ENCODE assay signal across 1 cellular context in the genomic region with DNA sequence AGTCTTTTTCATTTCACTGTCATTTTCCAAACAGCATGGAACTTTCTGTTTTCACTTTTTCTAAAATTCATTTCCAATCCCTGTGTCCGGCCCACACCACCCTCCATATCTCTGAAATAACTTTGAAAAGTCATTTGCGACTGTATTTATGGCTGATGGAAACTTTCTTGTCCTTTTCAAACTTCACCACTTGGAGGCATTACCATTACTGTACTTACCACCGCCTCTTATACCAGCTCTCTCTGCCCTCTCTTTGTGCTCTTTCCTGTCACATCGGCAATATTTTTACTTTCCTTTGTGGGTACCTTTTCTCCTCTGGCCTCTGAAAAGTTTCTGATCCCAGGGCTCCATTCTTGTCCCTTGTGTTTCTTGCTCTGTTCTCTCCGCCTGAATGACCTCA.
TF ChIP-seq lines count a peak whose summit lies in the region.

No MANE protein-coding gene starts in this region.

TF ChIP-seq in K562, 482 proteins besides CTCF, POLR2A, EP300 and RAD21 (continued from another document):
- TF ChIP-seq, protein P1, sequence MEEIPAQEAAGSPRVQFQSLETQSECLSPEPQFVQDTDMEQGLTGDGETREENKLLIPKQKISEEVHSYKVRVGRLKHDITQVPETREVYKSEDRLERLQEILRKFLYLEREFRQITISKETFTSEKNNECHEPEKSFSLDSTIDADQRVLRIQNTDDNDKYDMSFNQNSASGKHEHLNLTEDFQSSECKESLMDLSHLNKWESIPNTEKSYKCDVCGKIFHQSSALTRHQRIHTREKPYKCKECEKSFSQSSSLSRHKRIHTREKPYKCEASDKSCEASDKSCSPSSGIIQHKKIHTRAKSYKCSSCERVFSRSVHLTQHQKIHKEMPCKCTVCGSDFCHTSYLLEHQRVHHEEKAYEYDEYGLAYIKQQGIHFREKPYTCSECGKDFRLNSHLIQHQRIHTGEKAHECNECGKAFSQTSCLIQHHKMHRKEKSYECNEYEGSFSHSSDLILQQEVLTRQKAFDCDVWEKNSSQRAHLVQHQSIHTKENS (CRISPR knock-in tag; IDR thresholded peaks at IDR 0.05) = no peak
- no peak for TF ChIP-seq ZNF133 (CRISPR knock-in tag; IDR thresholded peaks at IDR 0.05)
